2 cellular contexts compared by ENCODE assay signal in genomic region chr19:38989614-38990013, GRCh38.
TF ChIP-seq lines count a peak whose summit lies in the region.

No MANE protein-coding gene starts in this region.

TF ChIP-seq in HEK293, 187 proteins besides CTCF, POLR2A, EP300 and RAD21:
- peak; percentile 45; the same call in 1 of the 2 replicates for TF ChIP-seq ZNF16 (tag by site-specific recombination; IDR thresholded peaks at IDR 0.05; ENCODE audit: low read depth)
- TF ChIP-seq ZNF596 (tag by site-specific recombination; IDR thresholded peaks at IDR 0.05): peak; percentile 92
- TF ChIP-seq ZNF366 (tag by site-specific recombination; conservative IDR thresholded peaks at IDR 0.05): peak; percentile 97
- TF ChIP-seq, protein P1, sequence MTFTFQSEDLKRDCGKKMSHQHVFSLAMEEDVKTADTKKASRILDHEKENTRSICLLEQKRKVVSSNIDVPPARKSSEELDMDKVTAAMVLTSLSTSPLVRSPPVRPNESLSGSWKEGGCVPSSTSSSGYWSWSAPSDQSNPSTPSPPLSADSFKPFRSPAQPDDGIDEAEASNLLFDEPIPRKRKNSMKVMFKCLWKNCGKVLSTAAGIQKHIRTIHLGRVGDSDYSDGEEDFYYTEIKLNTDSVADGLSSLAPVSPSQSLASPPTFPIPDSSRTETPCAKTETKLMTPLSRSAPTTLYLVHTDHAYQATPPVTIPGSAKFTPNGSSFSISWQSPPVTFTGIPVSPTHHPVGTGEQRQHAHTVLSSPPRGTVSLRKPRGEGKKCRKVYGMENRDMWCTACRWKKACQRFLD (tag by site-specific recombination; IDR thresholded peaks at IDR 0.05): 0 out of 2 replicates have a peak, but pooled peaks have one; percentile 16
- TF ChIP-seq ZNF664 (tag by site-specific recombination; IDR thresholded peaks at IDR 0.05): 0 out of 2 replicates have a peak, but pooled peaks have one; percentile 24
- TF ChIP-seq, protein P2, sequence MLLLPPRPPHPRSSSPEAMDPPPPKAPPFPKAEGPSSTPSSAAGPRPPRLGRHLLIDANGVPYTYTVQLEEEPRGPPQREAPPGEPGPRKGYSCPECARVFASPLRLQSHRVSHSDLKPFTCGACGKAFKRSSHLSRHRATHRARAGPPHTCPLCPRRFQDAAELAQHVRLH (tag by site-specific recombination; IDR thresholded peaks at IDR 0.05): 0 out of 2 replicates have a peak, but pooled peaks have one; percentile 10
- TF ChIP-seq ZNF121 (tag by site-specific recombination; IDR thresholded peaks at IDR 0.05): peak; percentile 99
- peak; percentile 15; the same call in 1 of the 2 replicates for TF ChIP-seq ZNF2 (tag by site-specific recombination; IDR thresholded peaks at IDR 0.05)
- TF ChIP-seq ZNF792 (tag by site-specific recombination; IDR thresholded peaks at IDR 0.05): peak; percentile 25
- 0 out of 2 replicates have a peak, but pooled peaks have one; percentile 18 for TF ChIP-seq ZNF140 (tag by site-specific recombination; IDR thresholded peaks at IDR 0.05)
- TF ChIP-seq, protein P3, sequence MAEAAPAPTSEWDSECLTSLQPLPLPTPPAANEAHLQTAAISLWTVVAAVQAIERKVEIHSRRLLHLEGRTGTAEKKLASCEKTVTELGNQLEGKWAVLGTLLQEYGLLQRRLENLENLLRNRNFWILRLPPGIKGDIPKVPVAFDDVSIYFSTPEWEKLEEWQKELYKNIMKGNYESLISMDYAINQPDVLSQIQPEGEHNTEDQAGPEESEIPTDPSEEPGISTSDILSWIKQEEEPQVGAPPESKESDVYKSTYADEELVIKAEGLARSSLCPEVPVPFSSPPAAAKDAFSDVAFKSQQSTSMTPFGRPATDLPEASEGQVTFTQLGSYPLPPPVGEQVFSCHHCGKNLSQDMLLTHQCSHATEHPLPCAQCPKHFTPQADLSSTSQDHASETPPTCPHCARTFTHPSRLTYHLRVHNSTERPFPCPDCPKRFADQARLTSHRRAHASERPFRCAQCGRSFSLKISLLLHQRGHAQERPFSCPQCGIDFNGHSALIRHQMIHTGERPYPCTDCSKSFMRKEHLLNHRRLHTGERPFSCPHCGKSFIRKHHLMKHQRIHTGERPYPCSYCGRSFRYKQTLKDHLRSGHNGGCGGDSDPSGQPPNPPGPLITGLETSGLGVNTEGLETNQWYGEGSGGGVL (tag by site-specific recombination; IDR thresholded peaks at IDR 0.05): peak; percentile 6; the same call in 1 of the 2 replicates
- 0 out of 2 replicates have a peak, but pooled peaks have one; percentile 48 for TF ChIP-seq ZNF23 (tag by site-specific recombination; IDR thresholded peaks at IDR 0.05; ENCODE audit: borderline replicate concordance)
- TF ChIP-seq ZNF701 (tag by site-specific recombination; IDR thresholded peaks at IDR 0.05): 0 out of 2 replicates have a peak, but pooled peaks have one; percentile 61
- TF ChIP-seq, protein P4, sequence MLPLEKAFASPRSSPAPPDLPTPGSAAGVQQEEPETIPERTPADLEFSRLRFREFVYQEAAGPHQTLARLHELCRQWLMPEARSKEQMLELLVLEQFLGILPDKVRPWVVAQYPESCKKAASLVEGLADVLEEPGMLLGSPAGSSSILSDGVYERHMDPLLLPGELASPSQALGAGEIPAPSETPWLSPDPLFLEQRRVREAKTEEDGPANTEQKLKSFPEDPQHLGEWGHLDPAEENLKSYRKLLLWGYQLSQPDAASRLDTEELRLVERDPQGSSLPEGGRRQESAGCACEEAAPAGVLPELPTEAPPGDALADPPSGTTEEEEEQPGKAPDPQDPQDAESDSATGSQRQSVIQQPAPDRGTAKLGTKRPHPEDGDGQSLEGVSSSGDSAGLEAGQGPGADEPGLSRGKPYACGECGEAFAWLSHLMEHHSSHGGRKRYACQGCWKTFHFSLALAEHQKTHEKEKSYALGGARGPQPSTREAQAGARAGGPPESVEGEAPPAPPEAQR (tag by site-specific recombination; IDR thresholded peaks at IDR 0.05): peak; percentile 84
- 0 out of 2 replicates have a peak, but pooled peaks have one; percentile 1 for TF ChIP-seq ZNF449 (tag by site-specific recombination; IDR thresholded peaks at IDR 0.05)
- TF ChIP-seq OVOL3 (tag by site-specific recombination; IDR thresholded peaks at IDR 0.05): 0 out of 2 replicates have a peak, but pooled peaks have one; percentile 71
- peak; percentile 94 for TF ChIP-seq PRDM1 (tag by site-specific recombination; IDR thresholded peaks at IDR 0.05)
- 0 out of 2 replicates have a peak, but pooled peaks have one; percentile 45 for TF ChIP-seq ZNF391 (tag by site-specific recombination; IDR thresholded peaks at IDR 0.05; ENCODE audit: borderline replicate concordance, low read depth)

TF ChIP-seq in K562, 482 proteins besides CTCF, POLR2A, EP300 and RAD21:
- TF ChIP-seq ZNF512 (tag; IDR thresholded peaks at IDR 0.05): peak; percentile 30; the same call in 1 of the 2 replicates
TF ChIP-seq in K562: peak in this region for 1; not testable (repeated sequence) for 481.
